Comparison of ENCODE assay signal across 8 cellular contexts in the genomic region with DNA sequence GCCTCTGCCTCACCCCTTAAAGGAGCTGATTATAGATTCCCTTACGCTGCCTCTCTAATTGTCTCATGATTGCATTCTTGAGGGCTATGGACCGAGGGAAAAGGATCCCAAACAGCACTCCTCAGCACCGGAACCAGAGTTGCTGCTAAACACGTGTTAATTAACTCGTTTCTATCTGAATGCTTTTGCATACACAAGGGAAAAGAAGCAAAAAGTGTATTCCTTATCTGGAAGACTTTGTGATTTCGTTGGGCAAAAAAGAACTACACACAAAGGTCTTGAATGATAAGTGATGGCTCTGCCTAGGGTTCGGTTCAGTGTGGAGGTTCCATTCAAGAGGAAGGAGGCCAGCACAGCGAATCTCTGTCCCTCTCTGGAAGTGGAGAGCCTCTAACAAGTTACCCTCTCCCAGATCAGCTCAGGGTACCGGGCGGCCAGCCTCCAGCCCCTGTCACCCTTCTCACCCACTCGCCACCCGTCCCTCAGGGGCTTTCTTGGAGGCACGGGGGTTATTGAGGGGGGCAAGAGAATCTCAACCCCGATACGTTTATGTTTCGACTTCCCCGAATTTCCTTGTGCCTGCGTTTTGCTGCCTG. TPM values are rescaled to one million over a fixed set of nuclear protein-coding genes. Genes with fewer than 3 reads are reported as not detected.
DNase-seq lines count a peak whose midpoint lies in the region; ATAC-seq and TF ChIP-seq lines count a peak whose summit lies in the region.

No MANE protein-coding gene starts in this region.

- peak overlapping the region; percentile 87 to 96 (median 92) for H3K27ac ChIP-seq in spleen

- H3K4me3 Mint-ChIP-seq in IgD-negative memory B cell (peak overlapping the region; percentile 89 to 99 (median 98)), immature natural killer cell (peak overlapping the region; percentile 92 to 95 (median 92))
- peak overlapping the region; percentile 90 for H3K4me3 Mint-ChIP-seq in activated naive CD8-positive, alpha-beta T cell treated with anti-CD3 and anti-CD28 coated beads, Interleukin-2, amount 50 U/mL, for 24 hours

- H3K36me3 Mint-ChIP-seq in IgD-negative memory B cell: no peaks in the 10 kb centered on the region
- H3K36me3 Mint-ChIP-seq in activated naive CD8-positive, alpha-beta T cell treated with anti-CD3 and anti-CD28 coated beads, Interleukin-2, amount 50 U/mL, for 24 hours (ENCODE audit: low read depth): no peaks in the 10 kb centered on the region
- peaks cover 0 to 5% (median 0%) of the 10 kb centered on the region in 3 donors for H3K36me3 Mint-ChIP-seq in immature natural killer cell

- H3K27me3 ChIP-seq in spleen (replicated peaks in 1 of 7): no peaks in the 10 kb centered on the region

- no peaks in the 10 kb centered on the region for H3K27me3 Mint-ChIP-seq in IgD-negative memory B cell
- no peaks in the 10 kb centered on the region for H3K27me3 Mint-ChIP-seq in activated naive CD8-positive, alpha-beta T cell treated with anti-CD3 and anti-CD28 coated beads, Interleukin-2, amount 50 U/mL, for 24 hours
- peaks cover 0 to 6% (median 3%) of the 10 kb centered on the region in 3 donors for H3K27me3 Mint-ChIP-seq in immature natural killer cell (ENCODE audit: low read depth in 3 of 3)

- TF ChIP-seq CTCF in spleen (IDR thresholded peaks at IDR 0.05 in 8 of 11, conservative IDR thresholded peaks at IDR 0.05 in 3 of 11): no peak

- no peak for TF ChIP-seq POLR2A in spleen (IDR thresholded peaks at IDR 0.05)

- H3K4me1 Mint-ChIP-seq in IgD-negative memory B cell: peaks cover 9 to 11% (median 9%) of the 10 kb centered on the region in 3 donors
- H3K4me1 Mint-ChIP-seq in activated naive CD8-positive, alpha-beta T cell treated with anti-CD3 and anti-CD28 coated beads, Interleukin-2, amount 50 U/mL, for 24 hours: peaks cover 37% of the 10 kb centered on the region
- H3K4me1 Mint-ChIP-seq in immature natural killer cell: peaks cover 34 to 42% of the 10 kb centered on the region in 2 donors

- DNase-seq in DMS53 (lab: John Stamatoyannopoulos, UW) (peak; percentile 75), immature natural killer cell (no peak), spleen (peak; percentile 88), NCI-H446 treated with DMSO at 0.1 percent for 48 hours (lab: John Stamatoyannopoulos, UW) (no peak)
- no peak for DNase-seq in activated naive CD8-positive, alpha-beta T cell treated with anti-CD3 and anti-CD28 coated beads, Interleukin-2, amount 50 U/mL, for 24 hours

- no peak for ATAC-seq in activated naive CD8-positive, alpha-beta T cell treated with anti-CD3 and anti-CD28 coated beads, Interleukin-2, amount 50 U/mL, for 24 hours
- no peak for ATAC-seq in HG03196 (IDR thresholded peaks at IDR 0.05; ENCODE audit: unreplicated experiment)
- ATAC-seq in GM18867 (IDR thresholded peaks at IDR 0.05; ENCODE audit: unreplicated experiment): no peak

- H3K9me3 Mint-ChIP-seq in IgD-negative memory B cell: no peaks in the 10 kb centered on the region
- no peaks in the 10 kb centered on the region for H3K9me3 Mint-ChIP-seq in activated naive CD8-positive, alpha-beta T cell treated with anti-CD3 and anti-CD28 coated beads, Interleukin-2, amount 50 U/mL, for 24 hours
- no peaks in the 10 kb centered on the region for H3K9me3 Mint-ChIP-seq in immature natural killer cell

- intact Hi-C loops in spleen (cut with DNase I; ENCODE audit: low total_unique reads): no loop called here

- peak overlapping the region; percentile 67 to 99 (median 87) for H3K4me3 ChIP-seq in spleen

- WGBS in spleen, 5 donors: 5 to 11% (median 8%) methylated on average over 18 of the region's 18 CpGs

- peaks cover 15 to 69% (median 49%) of the 10 kb centered on the region in 6 donors for H3K4me1 ChIP-seq in spleen

- H3K27ac Mint-ChIP-seq in IgD-negative memory B cell (peak overlapping the region; percentile 94 to 96 (median 95)), immature natural killer cell (peak overlapping the region; percentile 85 to 97 (median 95))
- H3K27ac Mint-ChIP-seq in activated naive CD8-positive, alpha-beta T cell treated with anti-CD3 and anti-CD28 coated beads, Interleukin-2, amount 50 U/mL, for 24 hours: peak overlapping the region; percentile 95

- H3K9me3 ChIP-seq in spleen: no peaks in the 10 kb centered on the region

- H3K36me3 ChIP-seq in spleen: peaks cover 0 to 44% (median 3%) of the 10 kb centered on the region in 6 donors

RNA-seq across cellular contexts. Expression of a gene that starts 0.5 kb away (rescaled TPM):
- polyA plus RNA-seq in IgD-negative memory B cell (17.8 TPM), immature natural killer cell (10 to 100 TPM in 2 of 3 donors, 1 to 10 TPM in 1; 6.7 to 19.8 (median 10.9) TPM), spleen (100 to 1,000 TPM in 1 of 3 donors, 10 to 100 TPM in 2; 43.9 to 122 (median 99.4) TPM)
- total RNA-seq in spleen: 100 to 1,000 TPM in 1 of 7 donors, 10 to 100 TPM in 6; 58.9 to 112 (median 85.2) TPM

RNA-seq across cellular contexts. Expression of a gene that starts 1.2 kb away (rescaled TPM):
- polyA plus RNA-seq in IgD-negative memory B cell (11.4 TPM), immature natural killer cell (10 to 100 TPM; 15.6 to 18.9 (median 17.9) TPM), spleen (10 to 100 TPM in 1 of 3 donors, 1 to 10 TPM in 2; 6.3 to 10.1 (median 9.2) TPM)
- 10 to 100 TPM in 4 of 7 donors, 1 to 10 TPM in 3; 7.5 to 17.9 (median 11.2) TPM for total RNA-seq in spleen

RNA-seq across cellular contexts. Expression of a gene that starts 10.5 kb away (rescaled TPM):
- polyA plus RNA-seq in IgD-negative memory B cell (not detected), immature natural killer cell (not detected), spleen (1 to 10 TPM; 1.1 to 3.7 (median 2.6) TPM)
- 1 to 10 TPM; 1.5 to 5.0 (median 2.9) TPM for total RNA-seq in spleen

RNA-seq across cellular contexts. Expression of a gene that starts 21.7 kb away (rescaled TPM):
- polyA plus RNA-seq in IgD-negative memory B cell (55.4 TPM), immature natural killer cell (10 to 100 TPM; 49.0 to 57.6 (median 51.2) TPM), spleen (100 to 1,000 TPM in 2 of 3 donors, 10 to 100 TPM in 1; 83.9 to 183 (median 136) TPM)
- 100 to 1,000 TPM in 1 of 7 donors, 10 to 100 TPM in 6; 72.9 to 102 (median 77.6) TPM for total RNA-seq in spleen

RNA-seq across cellular contexts. Expression of a gene that starts 24.4 kb away (rescaled TPM):
- polyA plus RNA-seq in IgD-negative memory B cell: 72.6 TPM
- polyA plus RNA-seq in immature natural killer cell: 10 to 100 TPM; 47.5 to 57.5 (median 49.6) TPM
- 10 to 100 TPM; 27.1 to 47.8 (median 38.2) TPM for total RNA-seq in spleen
- 10 to 100 TPM; 43.0 to 73.4 (median 45.9) TPM for polyA plus RNA-seq in spleen

Comparison
In these comparisons a context has a peak if more than half of its experiments do, and no peak if none do; other contexts are left out.
1. DNase-seq: peak in DMS53 (single experiment) and spleen (single experiment); none in activated naive CD8-positive, alpha-beta T cell treated with anti-CD3 and anti-CD28 coated beads, Interleukin-2, amount 50 U/mL, for 24 hours (single experiment), immature natural killer cell (0 of 3) and NCI-H446 treated with DMSO at 0.1 percent for 48 hours (single experiment).
2. Peak in every context shown above with its lines, with median percentiles within 50 percentile points of each other: H3K27ac Mint-ChIP-seq and H3K4me3 Mint-ChIP-seq.